8 cellular contexts compared by ENCODE assay signal in the genomic region with DNA sequence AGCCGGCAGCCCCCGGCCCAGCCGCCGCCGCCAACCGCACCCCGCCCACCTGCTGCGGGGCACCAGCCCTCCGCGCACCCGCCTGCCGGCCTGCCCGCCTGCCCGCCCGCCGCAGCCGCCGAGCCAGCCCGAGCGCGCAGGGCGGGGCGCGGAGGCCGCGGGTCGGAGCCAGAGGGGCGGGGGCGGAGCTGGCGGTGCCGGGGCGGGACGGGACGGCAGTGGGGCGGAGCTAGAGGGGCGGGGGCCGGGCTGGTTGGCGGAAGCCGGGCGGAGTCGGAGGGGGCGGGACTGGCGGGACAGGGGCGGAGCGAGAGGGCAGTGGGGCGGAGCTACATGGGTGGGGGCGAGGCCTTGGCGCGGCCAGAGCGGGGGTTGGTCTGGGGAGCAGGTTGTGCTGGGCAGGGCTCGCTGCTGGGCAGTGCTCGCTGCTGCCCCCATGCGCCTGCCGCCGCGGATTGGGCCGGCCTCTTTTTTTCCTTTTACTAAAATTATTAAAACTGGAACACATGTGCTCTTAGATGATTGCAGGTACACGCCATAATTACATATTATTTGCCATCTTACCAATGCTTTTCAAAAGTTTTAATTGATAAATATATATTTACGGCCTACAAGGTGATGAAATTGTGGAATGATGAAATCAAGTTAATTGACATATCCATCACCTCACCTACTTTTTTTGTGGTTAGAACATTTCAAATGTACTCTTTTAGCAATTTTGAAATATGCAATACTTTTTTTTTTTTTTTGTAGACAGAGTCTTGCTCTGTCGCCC. TPM values are rescaled to one million over a fixed set of nuclear protein-coding genes. Genes with fewer than 3 reads are reported as not detected.
DNase-seq lines count a peak whose midpoint lies in the region; ATAC-seq and TF ChIP-seq lines count a peak whose summit lies in the region.

A gene (minus strand): TSS at position 140 of the 775 bp plus-strand sequence. CDS start 177 bp downstream, outside the sequence.

- no peaks in the 10 kb centered on the region for H3K27me3 ChIP-seq in kidney epithelial cell (ENCODE audit: control insufficient read depth, insufficient read depth, low read length)

- TF ChIP-seq CTCF in AG09309 (IDR thresholded peaks at IDR 0.05; ENCODE audit: control insufficient read depth, insufficient read depth, low read depth, low read length, missing control alignments) (peak; percentile 80), kidney epithelial cell (IDR thresholded peaks at IDR 0.05; ENCODE audit: insufficient read depth, low read length, poor library complexity, severe bottlenecking) (peak; percentile 87)

- no peaks in the 10 kb centered on the region for H3K36me3 ChIP-seq in kidney epithelial cell (ENCODE audit: control insufficient read depth, insufficient read depth, low read length)

- ATAC-seq in GM18909 (IDR thresholded peaks at IDR 0.05; ENCODE audit: poor library complexity, unreplicated experiment) (peak; percentile 73), HG03196 (IDR thresholded peaks at IDR 0.05; ENCODE audit: unreplicated experiment) (peak; percentile 86)

- DNase-seq in AG09309 (ENCODE audit: low read depth) (peak; percentile 78), NCI-H345 treated with DMSO at 0.1 percent for 48 hours (lab: John Stamatoyannopoulos, UW; ENCODE audit: unreplicated experiment) (peak; percentile 87), cerebellar cortex (ENCODE audit: low spot score) (peak; percentile 97), kidney epithelial cell (ENCODE audit: low read depth) (no peak)
- peak; percentile 95 for DNase-seq in activated CD4-positive, CD25-positive, alpha-beta regulatory T cell treated with anti-CD3 and anti-CD28 coated beads, Interleukin-2, amount 50 U/mL, for 72 hours
- DNase-seq in stimulated activated CD4-positive, alpha-beta T cell treated with anti-CD3 and anti-CD28 coated beads, Interleukin-15, amount 100 ng/mL, for 24 hours: peak; percentile 95

- H3K4me3 ChIP-seq in AG09309 (ENCODE audit: control insufficient read depth, low read depth, low read length) (peak within 1 kb of the TSS; percentile 77), kidney epithelial cell (ENCODE audit: low read depth, low read length) (peak within 1 kb of the TSS; percentile 91)

RNA-seq across cellular contexts. Expression of the gene that starts here (rescaled TPM):
- total RNA-seq in kidney epithelial cell: 101 and 112 TPM in 2 replicates
